In genomic region chr2:27647289-27647688, GRCh38 we compare ENCODE assay signal across 27 cellular contexts. TPM values are rescaled to one million over a fixed set of nuclear protein-coding genes. Genes with fewer than 3 reads are reported as not detected.
DNase-seq lines count a peak whose midpoint lies in the region; ATAC-seq and TF ChIP-seq lines count a peak whose summit lies in the region.
"Had no signal": no experiment of that assay in that cellular context is flagged by ENCODE, and none has a peak within 500 bp of the region (broad histone marks: within the 10 kb centered on the region; RNA-seq: fewer than 3 reads in every experiment).

No MANE protein-coding gene starts in this region.

- H3K4me3 Mint-ChIP-seq in activated CD8-positive, alpha-beta T cell treated with anti-CD3 and anti-CD28 coated beads, Interleukin-2, amount 10 ng/mL, durations not matched to agents 7 days and 5 days = no peak overlapping the region
- no peak overlapping the region for H3K4me3 Mint-ChIP-seq in activated CD8-positive, alpha-beta T cell treated with anti-CD3 and anti-CD28 coated beads for 36 hours
- no peak overlapping the region for H3K4me3 Mint-ChIP-seq in activated T-helper 17 cell treated with anti-CD3 and anti-CD28 coated beads, Interleukin-2, amount 50 U/mL, for 72 hours
- H3K4me3 Mint-ChIP-seq in mesothelial cell of epicardium = no peak overlapping the region
- H3K4me3 Mint-ChIP-seq: T-cell had no signal

- POLR2A ChIA-PET in activated CD8-positive, alpha-beta T cell treated with anti-CD3 and anti-CD28 coated beads, Interleukin-2, amount 10 ng/mL, durations not matched to agents 7 days and 5 days (lab: Charles Lee) = interaction anchor here (1.0 to 2.1 kb wide), 3 partner anchors 16 to 62 kb away, joined by 3 to 5 read pairs (median 5); partner anchors contain the start of genes SLC4A1AP and SUPT7L
- POLR2A ChIA-PET in activated CD8-positive, alpha-beta T cell treated with anti-CD3 and anti-CD28 coated beads for 36 hours (lab: Charles Lee) = interaction anchor here (1.1 to 2.4 kb wide), 4 partner anchors 9 to 16 kb away, joined by 3 to 13 read pairs (median 6); partner anchors contain the start of genes SLC4A1AP and SUPT7L

- H3K9me3 Mint-ChIP-seq in activated CD8-positive, alpha-beta T cell treated with anti-CD3 and anti-CD28 coated beads, Interleukin-2, amount 10 ng/mL, durations not matched to agents 7 days and 5 days (ENCODE audit: insufficient read depth) = no peaks in the 10 kb centered on the region
- H3K9me3 Mint-ChIP-seq in activated CD8-positive, alpha-beta T cell treated with anti-CD3 and anti-CD28 coated beads for 36 hours = no peaks in the 10 kb centered on the region
- no peaks in the 10 kb centered on the region for H3K9me3 Mint-ChIP-seq in activated T-helper 17 cell treated with anti-CD3 and anti-CD28 coated beads, Interleukin-2, amount 50 U/mL, for 72 hours
- H3K9me3 Mint-ChIP-seq in mesothelial cell of epicardium = no peaks in the 10 kb centered on the region
- H3K9me3 Mint-ChIP-seq: T-cell had no signal

- no peak for TF ChIP-seq CTCF in activated CD8-positive, alpha-beta T cell treated with anti-CD3 and anti-CD28 coated beads for 36 hours (IDR thresholded peaks at IDR 0.05)
- TF ChIP-seq CTCF in foreskin fibroblast (IDR thresholded peaks at IDR 0.05; ENCODE audit: low read depth, low read length) = peak; percentile 6
- no peak for TF ChIP-seq CTCF in mesothelial cell of epicardium (IDR thresholded peaks at IDR 0.05; ENCODE audit: unreplicated experiment)

- H3K36me3 Mint-ChIP-seq in activated CD8-positive, alpha-beta T cell treated with anti-CD3 and anti-CD28 coated beads, Interleukin-2, amount 10 ng/mL, durations not matched to agents 7 days and 5 days (ENCODE audit: low read depth) = peaks cover 42% of the 10 kb centered on the region
- peaks cover 28% of the 10 kb centered on the region for H3K36me3 Mint-ChIP-seq in activated CD8-positive, alpha-beta T cell treated with anti-CD3 and anti-CD28 coated beads for 36 hours (ENCODE audit: low read depth)
- H3K36me3 Mint-ChIP-seq in activated T-helper 17 cell treated with anti-CD3 and anti-CD28 coated beads, Interleukin-2, amount 50 U/mL, for 72 hours (ENCODE audit: low read depth) = peaks cover 98% of the 10 kb centered on the region
- H3K36me3 Mint-ChIP-seq in mesothelial cell of epicardium = peaks cover 35% of the 10 kb centered on the region

- intact Hi-C loops in activated CD8-positive, alpha-beta T cell treated with anti-CD3 and anti-CD28 coated beads for 36 hours (cut with micrococcal nuclease) = no loop called here

- CTCF ChIA-PET in activated CD8-positive, alpha-beta T cell treated with anti-CD3 and anti-CD28 coated beads, Interleukin-2, amount 10 ng/mL, durations not matched to agents 7 days and 5 days (lab: Charles Lee) = interaction anchor here (1.0 to 2.5 kb wide), 3 partner anchors 8 to 36 kb away, joined by 3 to 12 read pairs (median 5); no protein-coding TSS in a partner anchor
- CTCF ChIA-PET in activated CD8-positive, alpha-beta T cell treated with anti-CD3 and anti-CD28 coated beads for 36 hours (lab: Charles Lee) = interaction anchor here (0.9 to 3.2 kb wide), 4 partner anchors 8 to 36 kb away, joined by 3 to 18 read pairs (median 4); partner anchors contain the start of gene SLC4A1AP

- H3K27me3 Mint-ChIP-seq in activated CD8-positive, alpha-beta T cell treated with anti-CD3 and anti-CD28 coated beads, Interleukin-2, amount 10 ng/mL, durations not matched to agents 7 days and 5 days (ENCODE audit: low read depth) = no peaks in the 10 kb centered on the region
- H3K27me3 Mint-ChIP-seq in activated CD8-positive, alpha-beta T cell treated with anti-CD3 and anti-CD28 coated beads for 36 hours = no peaks in the 10 kb centered on the region
- H3K27me3 Mint-ChIP-seq in activated T-helper 17 cell treated with anti-CD3 and anti-CD28 coated beads, Interleukin-2, amount 50 U/mL, for 72 hours = no peaks in the 10 kb centered on the region
- H3K27me3 Mint-ChIP-seq in mesothelial cell of epicardium (ENCODE audit: low read depth) = no peaks in the 10 kb centered on the region
- H3K27me3 Mint-ChIP-seq: T-cell had no signal

- DNase-seq in activated CD8-positive, alpha-beta T cell treated with anti-CD3 and anti-CD28 coated beads, Interleukin-2, amount 10 ng/mL, durations not matched to agents 7 days and 5 days = no peak
- no peak for DNase-seq in activated CD8-positive, alpha-beta T cell treated with anti-CD3 and anti-CD28 coated beads for 36 hours
- DNase-seq in EL = peak; percentile 28
- DNase-seq in foreskin fibroblast = peak; percentile 57 to 65
- DNase-seq in activated gamma-delta T cell (lab: John Stamatoyannopoulos, UW) = no peak
- DNase-seq in effector CD4-positive, alpha-beta T cell = no peak
- DNase-seq in mesothelial cell of epicardium (ENCODE audit: low spot score in 2 of 2, unreplicated experiment in 2 of 2) = no peak
- DNase-seq: 8988T; activated gamma-delta T cell treated with Interleukin-2 at 50 U/mL for 16 hours; amygdala; C1 segment of cervical spinal cord; Calu3; central memory CD4-positive, alpha-beta T cell; erythroblast; GOT3; kidney glomerular epithelial cell; NCI-H1092 treated with DMSO at 0.1 percent for 48 hours; NCI-H2029; NCI-H226; NCI-H774; stimulated activated CD4-positive, alpha-beta T cell treated with anti-CD3 and anti-CD28 coated beads, Interleukin-2, amount 100 ng/mL, for 48 hours; stimulated activated naive CD4-positive, alpha-beta T cell treated with Interleukin-2 at 50 U/mL for 16 hours; T-cell; tibial artery had no signal

- H3K4me3 ChIP-seq in foreskin fibroblast (ENCODE audit: low read depth in 1 of 2, low read length in 2 of 2) = no peak overlapping the region
- H3K4me3 ChIP-seq: skin epidermis, tibial artery had no signal

- no peaks in the 10 kb centered on the region for H3K4me1 Mint-ChIP-seq in activated CD8-positive, alpha-beta T cell treated with anti-CD3 and anti-CD28 coated beads, Interleukin-2, amount 10 ng/mL, durations not matched to agents 7 days and 5 days (ENCODE audit: low read depth)
- H3K4me1 Mint-ChIP-seq in activated CD8-positive, alpha-beta T cell treated with anti-CD3 and anti-CD28 coated beads for 36 hours (ENCODE audit: low read depth) = no peaks in the 10 kb centered on the region
- peaks cover under 1% of the 10 kb centered on the region for H3K4me1 Mint-ChIP-seq in activated T-helper 17 cell treated with anti-CD3 and anti-CD28 coated beads, Interleukin-2, amount 50 U/mL, for 72 hours
- no peaks in the 10 kb centered on the region for H3K4me1 Mint-ChIP-seq in mesothelial cell of epicardium

- ATAC-seq in activated CD8-positive, alpha-beta T cell treated with anti-CD3 and anti-CD28 coated beads, Interleukin-2, amount 10 ng/mL, durations not matched to agents 7 days and 5 days = no peak
- no peak for ATAC-seq in activated CD8-positive, alpha-beta T cell treated with anti-CD3 and anti-CD28 coated beads for 36 hours
- ATAC-seq in activated T-helper 17 cell treated with anti-CD3 and anti-CD28 coated beads, Interleukin-2, amount 50 U/mL, for 72 hours (replicated peaks) = no peak
- ATAC-seq: Right ventricle myocardium inferior, T-cell had no signal

- H3K27ac Mint-ChIP-seq in activated CD8-positive, alpha-beta T cell treated with anti-CD3 and anti-CD28 coated beads, Interleukin-2, amount 10 ng/mL, durations not matched to agents 7 days and 5 days = peak overlapping the region; percentile 41
- H3K27ac Mint-ChIP-seq in activated CD8-positive, alpha-beta T cell treated with anti-CD3 and anti-CD28 coated beads for 36 hours = no peak overlapping the region
- H3K27ac Mint-ChIP-seq in activated T-helper 17 cell treated with anti-CD3 and anti-CD28 coated beads, Interleukin-2, amount 50 U/mL, for 72 hours = peak overlapping the region; percentile 18
- no peak overlapping the region for H3K27ac Mint-ChIP-seq in mesothelial cell of epicardium
- H3K27ac Mint-ChIP-seq: T-cell had no signal

RNA-seq across cellular contexts. Expression of gene SUPT7L, which starts 16.1 kb away (rescaled TPM):
- 10 to 100 TPM; 30.1 to 30.8 TPM for total RNA-seq in activated CD8-positive, alpha-beta T cell treated with anti-CD3 and anti-CD28 coated beads, Interleukin-2, amount 10 ng/mL, durations not matched to agents 7 days and 5 days
- 10 to 100 TPM; 21.8 to 22.6 TPM for total RNA-seq in activated CD8-positive, alpha-beta T cell treated with anti-CD3 and anti-CD28 coated beads for 36 hours
- total RNA-seq in activated T-helper 17 cell treated with anti-CD3 and anti-CD28 coated beads, Interleukin-2, amount 50 U/mL, for 72 hours = 10 to 100 TPM; 27.7 to 32.7 TPM
- total RNA-seq in mesothelial cell of epicardium = 40.6 to 42.6 TPM (median 41.2 TPM) in 3 replicates

RNA-seq across cellular contexts. Expression of gene SLC4A1AP, which starts 16.4 kb away (rescaled TPM):
- total RNA-seq in activated CD8-positive, alpha-beta T cell treated with anti-CD3 and anti-CD28 coated beads, Interleukin-2, amount 10 ng/mL, durations not matched to agents 7 days and 5 days = 10 to 100 TPM; 24.2 to 25.2 TPM
- total RNA-seq in activated CD8-positive, alpha-beta T cell treated with anti-CD3 and anti-CD28 coated beads for 36 hours = 10 to 100 TPM; 19.1 to 19.3 TPM
- 10 to 100 TPM; 23.6 to 25.5 TPM for total RNA-seq in activated T-helper 17 cell treated with anti-CD3 and anti-CD28 coated beads, Interleukin-2, amount 50 U/mL, for 72 hours
- 18.8 to 20.0 TPM (median 19.1 TPM) in 3 replicates for total RNA-seq in mesothelial cell of epicardium

RNA-seq across cellular contexts. Expression of gene GPN1, which starts 18.4 kb away (rescaled TPM):
- total RNA-seq in activated CD8-positive, alpha-beta T cell treated with anti-CD3 and anti-CD28 coated beads, Interleukin-2, amount 10 ng/mL, durations not matched to agents 7 days and 5 days = 10 to 100 TPM; 39.7 to 41.4 TPM
- 10 to 100 TPM; 37.6 to 41.2 TPM for total RNA-seq in activated CD8-positive, alpha-beta T cell treated with anti-CD3 and anti-CD28 coated beads for 36 hours
- total RNA-seq in activated T-helper 17 cell treated with anti-CD3 and anti-CD28 coated beads, Interleukin-2, amount 50 U/mL, for 72 hours = 10 to 100 TPM; 38.5 to 55.4 TPM
- 32.4 to 36.7 TPM (median 36.3 TPM) in 3 replicates for total RNA-seq in mesothelial cell of epicardium

RNA-seq across cellular contexts. Expression of gene CCDC121, which starts 18.5 kb away (rescaled TPM):
- 1 to 10 TPM; 1.5 to 1.6 TPM for total RNA-seq in activated CD8-positive, alpha-beta T cell treated with anti-CD3 and anti-CD28 coated beads, Interleukin-2, amount 10 ng/mL, durations not matched to agents 7 days and 5 days
- under 1 TPM; 0.40 to 0.43 TPM for total RNA-seq in activated CD8-positive, alpha-beta T cell treated with anti-CD3 and anti-CD28 coated beads for 36 hours
- total RNA-seq in activated T-helper 17 cell treated with anti-CD3 and anti-CD28 coated beads, Interleukin-2, amount 50 U/mL, for 72 hours = under 1 TPM; 0.26 to 0.45 TPM
- total RNA-seq in mesothelial cell of epicardium = 4.6 to 5.2 TPM (median 4.9 TPM) in 3 replicates

Comparison
In these comparisons a context has a peak if more than half of its experiments do, and no peak if none do; other contexts are left out.
1. H3K27ac Mint-ChIP-seq: peak in activated CD8-positive, alpha-beta T cell treated with anti-CD3 and anti-CD28 coated beads, Interleukin-2, amount 10 ng/mL, durations not matched to agents 7 days and 5 days (single experiment) and activated T-helper 17 cell treated with anti-CD3 and anti-CD28 coated beads, Interleukin-2, amount 50 U/mL, for 72 hours (single experiment); none in activated CD8-positive, alpha-beta T cell treated with anti-CD3 and anti-CD28 coated beads for 36 hours (single experiment) and mesothelial cell of epicardium (single experiment).
2. DNase-seq: peak in EL (single experiment) and foreskin fibroblast (2 of 2); none in activated CD8-positive, alpha-beta T cell treated with anti-CD3 and anti-CD28 coated beads, Interleukin-2, amount 10 ng/mL, durations not matched to agents 7 days and 5 days (single experiment), activated CD8-positive, alpha-beta T cell treated with anti-CD3 and anti-CD28 coated beads for 36 hours (single experiment), activated gamma-delta T cell (single experiment), effector CD4-positive, alpha-beta T cell (single experiment) and mesothelial cell of epicardium (0 of 2).